In the genomic region with DNA sequence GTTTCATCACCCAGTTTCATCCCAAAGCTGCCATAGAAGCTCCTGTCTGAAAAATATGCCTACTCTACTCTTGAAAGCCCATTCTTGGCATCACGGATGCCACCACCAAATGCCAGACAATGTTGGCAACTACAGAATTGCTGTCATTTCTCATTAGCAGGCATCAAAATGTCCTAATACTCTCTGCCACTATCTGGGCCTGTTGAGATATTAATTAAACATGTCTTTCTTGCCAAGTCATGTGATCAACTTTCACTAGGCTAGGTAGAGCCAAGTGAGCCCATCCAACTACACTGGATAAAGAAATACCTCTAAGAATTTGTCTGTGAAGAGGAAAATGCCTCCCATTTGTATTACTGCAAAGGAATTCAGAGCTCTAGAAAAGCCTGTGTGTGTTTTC, we compare ENCODE assay signal across 6 cellular contexts.
"Had no signal": no experiment of that assay in that cellular context is flagged by ENCODE, and none has a peak within 500 bp of the region (broad histone marks: within the 10 kb centered on the region; RNA-seq: fewer than 3 reads in every experiment).

No MANE protein-coding gene starts in this region.

- H3K4me3 ChIP-seq: GM23338 had no signal

- H2AFZ ChIP-seq: GM23338 had no signal

- DNase-seq: H9, HCEC 1CT, KG1 had no signal

- H3K27ac ChIP-seq: HL-60 had no signal

- H3K4me2 ChIP-seq: GM23338 had no signal

- ATAC-seq: GM23338, HepG2 had no signal
